In the genomic region with DNA sequence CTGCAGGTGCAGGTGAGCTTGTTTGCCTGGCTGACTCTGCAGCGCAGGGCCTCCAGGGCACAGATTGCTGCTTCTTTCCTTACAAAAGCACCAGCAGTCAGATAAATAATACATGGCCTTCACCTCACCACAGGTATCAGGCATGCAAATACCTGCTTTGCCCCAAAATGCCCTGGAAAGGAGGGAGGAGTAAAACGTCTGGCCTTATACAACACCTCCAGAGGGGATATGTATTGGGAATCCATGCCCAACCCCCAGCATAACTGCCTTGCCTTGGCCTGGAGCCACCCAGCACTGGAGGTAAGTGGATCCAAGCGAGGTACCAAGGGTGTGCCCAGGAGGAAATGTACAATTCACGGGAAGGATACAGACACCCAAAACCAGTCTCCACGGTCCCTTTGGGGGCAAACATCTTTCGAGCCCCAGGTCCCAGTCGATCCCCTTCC, we compare ENCODE assay signal across 8 cellular contexts. TPM values are rescaled to one million over a fixed set of nuclear protein-coding genes. Genes with fewer than 3 reads are reported as not detected.
A peak's percentile ranks its signal among the peaks of the same experiment; 100 is the strongest.
DNase-seq lines count a peak whose midpoint lies in the region; ATAC-seq, FAIRE-seq and TF ChIP-seq lines count a peak whose summit lies in the region.

No MANE protein-coding gene starts in this region.

- peak overlapping the region; percentile 91 for H3K4me3 ChIP-seq in A549
- H3K4me3 ChIP-seq in SJSA1, result peak overlapping the region; percentile 99
- peak overlapping the region; percentile 92 to 100 (median 98) for H3K4me3 ChIP-seq in esophagus squamous epithelium
- peak overlapping the region; percentile 91 for H3K4me3 ChIP-seq in neuron (ENCODE audit: low read length)

- no peak for TF ChIP-seq POLR2A in A549 (IDR thresholded peaks at IDR 0.05; ENCODE audit: low read length)
- no peak for TF ChIP-seq POLR2A in esophagus squamous epithelium (IDR thresholded peaks at IDR 0.05)

- TF ChIP-seq RAD21 in A549 (conservative IDR thresholded peaks at IDR 0.05 in 1 of 2, IDR thresholded peaks at IDR 0.05 in 1 of 2), result no peak

- DNase-seq in A549 (ENCODE audit: low read depth in 1 of 2, low spot score in 1 of 2), result no peak
- no peak for DNase-seq in SJSA1 (ENCODE audit: low read depth in 1 of 2, low spot score in 2 of 2)
- no peak for DNase-seq in esophagus squamous epithelium (lab: John Stamatoyannopoulos, UW)
- DNase-seq in hippocampal formation (lab: John Stamatoyannopoulos, UW), result no peak

- H2AFZ ChIP-seq in neuron (ENCODE audit: low read depth, low read length), result peak overlapping the region; percentile 99

- POLR2A ChIA-PET in A549 (lab: Yijun Ruan, JAX), result no interaction called here

- H3K27me3 ChIP-seq in SJSA1 (replicated peaks), result no peaks in the 10 kb centered on the region
- H3K27me3 ChIP-seq in esophagus squamous epithelium, result no peaks in the 10 kb centered on the region
- H3K27me3 ChIP-seq in neuron (ENCODE audit: insufficient read depth, low read length), result no peaks in the 10 kb centered on the region

- H3K4me2 ChIP-seq in A549, result peak overlapping the region; percentile 93

- peaks cover 26% of the 10 kb centered on the region for H3K36me3 ChIP-seq in SJSA1
- H3K36me3 ChIP-seq in esophagus squamous epithelium, result no peaks in the 10 kb centered on the region
- H3K36me3 ChIP-seq in neuron (ENCODE audit: insufficient read depth, low read length), result no peaks in the 10 kb centered on the region

- no peak for FAIRE-seq in A549 (lab: Jason Lieb, UNC)

- no peak for TF ChIP-seq EP300 in A549 (IDR thresholded peaks at IDR 0.05)

- H3K27ac ChIP-seq in A549 (peak overlapping the region; percentile 94 to 99), SJSA1 (peak overlapping the region; percentile 82), esophagus squamous epithelium (peak overlapping the region; percentile 94 to 96 (median 95))

- peak in 1 of 2 experiments; percentile 30; a peak in 3 of 6 replicates for ATAC-seq in A549
- ATAC-seq in GM19397 (IDR thresholded peaks at IDR 0.05; ENCODE audit: unreplicated experiment), result peak; percentile 3
- ATAC-seq in HG03097 (IDR thresholded peaks at IDR 0.05; ENCODE audit: low FRiP score, unreplicated experiment), result no peak
- ATAC-seq in GM21717 (IDR thresholded peaks at IDR 0.05; ENCODE audit: unreplicated experiment), result no peak

- H3K4me1 ChIP-seq in A549, result peaks cover 29% of the 10 kb centered on the region; the same call in 2 of the 3 replicates
- H3K4me1 ChIP-seq in SJSA1 (replicated peaks), result peaks cover 41% of the 10 kb centered on the region
- H3K4me1 ChIP-seq in esophagus squamous epithelium, result peaks cover 13 to 72% (median 33%) of the 10 kb centered on the region in 3 donors
- H3K4me1 ChIP-seq in neuron (ENCODE audit: insufficient read depth, low read length), result peaks cover 19% of the 10 kb centered on the region

- WGBS in A549 (ENCODE audit: missing lambda C conversion rate), result 28% methylated on average over 3 of the region's 7 CpGs
- WGBS in esophagus squamous epithelium, 2 donors, result 0 to 7% methylated on average over 3 to 4 of the region's 7 CpGs

- CTCF ChIA-PET in A549 (lab: Yijun Ruan, JAX), result no interaction called here

- no peaks in the 10 kb centered on the region for H3K9me3 ChIP-seq in A549
- no peaks in the 10 kb centered on the region for H3K9me3 ChIP-seq in SJSA1 (replicated peaks)
- no peaks in the 10 kb centered on the region for H3K9me3 ChIP-seq in esophagus squamous epithelium
- no peaks in the 10 kb centered on the region for H3K9me3 ChIP-seq in neuron (ENCODE audit: low read length)

- TF ChIP-seq CTCF in A549 (IDR thresholded peaks at IDR 0.05), result no peak
- no peak for TF ChIP-seq CTCF in esophagus squamous epithelium (IDR thresholded peaks at IDR 0.05)

- intact Hi-C loops in esophagus squamous epithelium (cut with DNase I), result no loop called here

TF ChIP-seq in A549, 52 proteins besides CTCF, POLR2A, EP300 and RAD21:
- TF ChIP-seq TFCP2L1 (CRISPR knock-in tag; IDR thresholded peaks at IDR 0.05), result no peak
- no peak for TF ChIP-seq MAZ (IDR thresholded peaks at IDR 0.05; ENCODE audit: borderline replicate concordance, low read depth, low read length)
- no peak for TF ChIP-seq RFX5 (IDR thresholded peaks at IDR 0.05)
- TF ChIP-seq, protein P1, sequence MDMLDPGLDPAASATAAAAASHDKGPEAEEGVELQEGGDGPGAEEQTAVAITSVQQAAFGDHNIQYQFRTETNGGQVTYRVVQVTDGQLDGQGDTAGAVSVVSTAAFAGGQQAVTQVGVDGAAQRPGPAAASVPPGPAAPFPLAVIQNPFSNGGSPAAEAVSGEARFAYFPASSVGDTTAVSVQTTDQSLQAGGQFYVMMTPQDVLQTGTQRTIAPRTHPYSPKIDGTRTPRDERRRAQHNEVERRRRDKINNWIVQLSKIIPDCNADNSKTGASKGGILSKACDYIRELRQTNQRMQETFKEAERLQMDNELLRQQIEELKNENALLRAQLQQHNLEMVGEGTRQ (IDR thresholded peaks at IDR 0.05), result no peak
- no peak for TF ChIP-seq GATA3 (IDR thresholded peaks at IDR 0.05; ENCODE audit: borderline replicate concordance)
- TF ChIP-seq, protein P2, sequence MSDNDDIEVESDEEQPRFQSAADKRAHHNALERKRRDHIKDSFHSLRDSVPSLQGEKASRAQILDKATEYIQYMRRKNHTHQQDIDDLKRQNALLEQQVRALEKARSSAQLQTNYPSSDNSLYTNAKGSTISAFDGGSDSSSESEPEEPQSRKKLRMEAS (IDR thresholded peaks at IDR 0.05), result no peak
- no peak for TF ChIP-seq CEBPB (IDR thresholded peaks at IDR 0.05)
- TF ChIP-seq FOXS1 (CRISPR knock-in tag; IDR thresholded peaks at IDR 0.05), result no peak
- TF ChIP-seq CHD4 (IDR thresholded peaks at IDR 0.05; ENCODE audit: borderline replicate concordance), result no peak
- no peak for TF ChIP-seq ZNF302 (CRISPR knock-in tag; IDR thresholded peaks at IDR 0.05)
- TF ChIP-seq, protein P3, sequence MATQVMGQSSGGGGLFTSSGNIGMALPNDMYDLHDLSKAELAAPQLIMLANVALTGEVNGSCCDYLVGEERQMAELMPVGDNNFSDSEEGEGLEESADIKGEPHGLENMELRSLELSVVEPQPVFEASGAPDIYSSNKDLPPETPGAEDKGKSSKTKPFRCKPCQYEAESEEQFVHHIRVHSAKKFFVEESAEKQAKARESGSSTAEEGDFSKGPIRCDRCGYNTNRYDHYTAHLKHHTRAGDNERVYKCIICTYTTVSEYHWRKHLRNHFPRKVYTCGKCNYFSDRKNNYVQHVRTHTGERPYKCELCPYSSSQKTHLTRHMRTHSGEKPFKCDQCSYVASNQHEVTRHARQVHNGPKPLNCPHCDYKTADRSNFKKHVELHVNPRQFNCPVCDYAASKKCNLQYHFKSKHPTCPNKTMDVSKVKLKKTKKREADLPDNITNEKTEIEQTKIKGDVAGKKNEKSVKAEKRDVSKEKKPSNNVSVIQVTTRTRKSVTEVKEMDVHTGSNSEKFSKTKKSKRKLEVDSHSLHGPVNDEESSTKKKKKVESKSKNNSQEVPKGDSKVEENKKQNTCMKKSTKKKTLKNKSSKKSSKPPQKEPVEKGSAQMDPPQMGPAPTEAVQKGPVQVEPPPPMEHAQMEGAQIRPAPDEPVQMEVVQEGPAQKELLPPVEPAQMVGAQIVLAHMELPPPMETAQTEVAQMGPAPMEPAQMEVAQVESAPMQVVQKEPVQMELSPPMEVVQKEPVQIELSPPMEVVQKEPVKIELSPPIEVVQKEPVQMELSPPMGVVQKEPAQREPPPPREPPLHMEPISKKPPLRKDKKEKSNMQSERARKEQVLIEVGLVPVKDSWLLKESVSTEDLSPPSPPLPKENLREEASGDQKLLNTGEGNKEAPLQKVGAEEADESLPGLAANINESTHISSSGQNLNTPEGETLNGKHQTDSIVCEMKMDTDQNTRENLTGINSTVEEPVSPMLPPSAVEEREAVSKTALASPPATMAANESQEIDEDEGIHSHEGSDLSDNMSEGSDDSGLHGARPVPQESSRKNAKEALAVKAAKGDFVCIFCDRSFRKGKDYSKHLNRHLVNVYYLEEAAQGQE (IDR thresholded peaks at IDR 0.05), result no peak

RNA-seq across cellular contexts. Expression of a gene that starts 0.9 kb away (rescaled TPM):
- 22.2 and 22.7 TPM in 2 replicates for polyA plus RNA-seq in A549 (2011; rRNA removed)
- 29.0 and 43.9 TPM in 2 replicates for polyA plus RNA-seq in A549 (2012; cell fraction: cytosol; rRNA removed)
- polyA plus RNA-seq in A549 (2012; cell fraction: nucleus; rRNA removed), result 46.3 and 64.3 TPM in 2 replicates
- 33.2 to 36.8 TPM (median 36.6 TPM) in 3 replicates for polyA plus RNA-seq in A549 (2017; fragmentation: RNase III; extraction: RNeasy Plus Mini Kit Qiagen cat#74134 plus additional on column Dnase treatment)
- polyA minus RNA-seq in A549 (2011; rRNA and poly(A)+ RNA removed), result 20.2 and 32.7 TPM in 2 replicates
- 22.0 and 23.8 TPM in 2 replicates for total RNA-seq in SJSA1 (2014; rRNA removed; shearing (Covaris generic))
- 10 to 100 TPM; 22.5 to 55.1 (median 28.3) TPM for total RNA-seq in esophagus squamous epithelium

RNA-seq across cellular contexts. Expression of a gene that starts 45.3 kb away (rescaled TPM):
- polyA plus RNA-seq in A549 (2011; rRNA removed), result 58.3 and 60.9 TPM in 2 replicates
- 123 and 153 TPM in 2 replicates for polyA plus RNA-seq in A549 (2012; cell fraction: cytosol; rRNA removed)
- polyA plus RNA-seq in A549 (2012; cell fraction: nucleus; rRNA removed), result 172 and 199 TPM in 2 replicates
- polyA plus RNA-seq in A549 (2017; fragmentation: RNase III; extraction: RNeasy Plus Mini Kit Qiagen cat#74134 plus additional on column Dnase treatment), result 57.1 to 63.3 TPM (median 59.3 TPM) in 3 replicates
- polyA minus RNA-seq in A549 (2011; rRNA and poly(A)+ RNA removed), result 85.9 and 117 TPM in 2 replicates
- total RNA-seq in SJSA1 (2014; rRNA removed; shearing (Covaris generic)), result 82.0 and 118 TPM in 2 replicates
- 10 to 100 TPM; 40.8 to 94.4 (median 55.9) TPM for total RNA-seq in esophagus squamous epithelium
